22 cellular contexts compared by ENCODE assay signal in genomic region chr18:55186588-55186987, GRCh38.
"Had no signal": no experiment of that assay in that cellular context is flagged by ENCODE, and none has a peak within 500 bp of the region (broad histone marks: within the 10 kb centered on the region; RNA-seq: fewer than 3 reads in every experiment).

No MANE protein-coding gene starts in this region.

- H3K27ac ChIP-seq: gastrocnemius medialis, neural progenitor cell, parathyroid adenoma, right lobe of liver, stomach, thyroid gland had no signal

- H3K79me2 ChIP-seq: parathyroid adenoma had no signal

- H3K4me1 ChIP-seq: gastrocnemius medialis, neural progenitor cell, parathyroid adenoma, right lobe of liver, stomach, thyroid gland had no signal

- H3K9me3 ChIP-seq: gastrocnemius medialis, right lobe of liver, stomach, thyroid gland had no signal

- H3K9me3 Mint-ChIP-seq: memory B cell, naive B cell, nephron, neural progenitor cell, type B pancreatic cell had no signal

- H3K36me3 Mint-ChIP-seq: memory B cell; naive B cell; neural progenitor cell; stimulated activated effector memory CD8-positive, alpha-beta T cell treated with anti-CD3 and anti-CD28 coated beads, Interleukin-12 subunit alpha, Interleukin-12 subunit beta, amount 100 ng/mL, for 72 hours; type B pancreatic cell had no signal

- H3K27ac Mint-ChIP-seq: memory B cell; naive B cell; nephron; neural progenitor cell; progenitor cell of endocrine pancreas; stimulated activated effector memory CD8-positive, alpha-beta T cell treated with anti-CD3 and anti-CD28 coated beads, Interleukin-12 subunit alpha, Interleukin-12 subunit beta, amount 100 ng/mL, for 72 hours; type B pancreatic cell had no signal

- FAIRE-seq: kidney had no signal

- H2AFZ ChIP-seq: neural progenitor cell, parathyroid adenoma had no signal

- H3K27me3 ChIP-seq: gastrocnemius medialis, neural progenitor cell, right lobe of liver, stomach, thyroid gland had no signal

- ATAC-seq: gastrocnemius medialis; left lobe of liver; right lobe of liver; stimulated activated effector memory CD8-positive, alpha-beta T cell treated with anti-CD3 and anti-CD28 coated beads, Interleukin-12 subunit alpha, Interleukin-12 subunit beta, amount 100 ng/mL, for 72 hours had no signal

- H3K9ac ChIP-seq: neural progenitor cell, parathyroid adenoma had no signal

- H3K4me1 Mint-ChIP-seq: naive B cell; nephron; stimulated activated effector memory CD8-positive, alpha-beta T cell treated with anti-CD3 and anti-CD28 coated beads, Interleukin-12 subunit alpha, Interleukin-12 subunit beta, amount 100 ng/mL, for 72 hours had no signal

- H3K27me3 Mint-ChIP-seq: memory B cell had no signal

- H3K36me3 ChIP-seq: gastrocnemius medialis, neural progenitor cell, right lobe of liver, stomach, thyroid gland had no signal

- H3K4me3 ChIP-seq: gastrocnemius medialis, lung, neural progenitor cell, right lobe of liver, stomach, thyroid gland had no signal

- H3K4me2 ChIP-seq: neural progenitor cell had no signal

- H3K4me3 Mint-ChIP-seq: memory B cell; naive B cell; nephron; neural progenitor cell; stimulated activated effector memory CD8-positive, alpha-beta T cell treated with anti-CD3 and anti-CD28 coated beads, Interleukin-12 subunit alpha, Interleukin-12 subunit beta, amount 100 ng/mL, for 72 hours; type B pancreatic cell had no signal

- DNase-seq: cerebellar nuclear complex; cortex of kidney; effector CD4-positive, alpha-beta T cell; foreskin fibroblast; gastrocnemius medialis; head of caudate nucleus; kidney; naive B cell; right lobe of liver; stimulated activated CD4-positive, alpha-beta T cell treated with anti-CD3 and anti-CD28 coated beads, Interleukin-2, amount 100 ng/mL, for 24 hours; stimulated activated CD4-positive, alpha-beta T cell treated with anti-CD3 and anti-CD28 coated beads, Interleukin-4, amount 100 ng/mL, for 24 hours; stomach; thyroid gland had no signal
